Comparison of ENCODE assay signal across 22 cellular contexts in genomic region chr5:76595755-76596481, GRCh38. TPM values are rescaled to one million over a fixed set of nuclear protein-coding genes. Genes with fewer than 3 reads are reported as not detected.
"Had no signal": no experiment of that assay in that cellular context is flagged by ENCODE, and none has a peak within 500 bp of the region (broad histone marks: within the 10 kb centered on the region; RNA-seq: fewer than 3 reads in every experiment).

No MANE protein-coding gene starts in this region.

- H2AFZ ChIP-seq: parathyroid adenoma had no signal

- H3K9me3 ChIP-seq: colonic mucosa, esophagus muscularis mucosa, tibial artery had no signal

- H3K79me2 ChIP-seq: parathyroid adenoma had no signal

- H3K9me3 Mint-ChIP-seq: activated naive CD4-positive, alpha-beta T cell treated with anti-CD3 and anti-CD28 coated beads, Interleukin-2, amount 50 U/mL, for 72 hours; WTC11 had no signal

- H3K9ac ChIP-seq: parathyroid adenoma had no signal

- ATAC-seq: activated naive CD4-positive, alpha-beta T cell treated with anti-CD3 and anti-CD28 coated beads, Interleukin-2, amount 50 U/mL, for 72 hours; right cardiac atrium; stimulated activated naive CD8-positive, alpha-beta T cell treated with anti-CD3 and anti-CD28 coated beads, Interleukin-15, Interleukin-2, amounts not matched to agents 100 U/mL and 50 U/mL, for 24 hours; WTC11 had no signal

- H3K4me3 Mint-ChIP-seq: WTC11 had no signal

- H3K27me3 ChIP-seq: brain microvascular endothelial cell, colonic mucosa, esophagus muscularis mucosa had no signal

- H3K27ac Mint-ChIP-seq: WTC11 had no signal

- H3K4me1 ChIP-seq: colonic mucosa, esophagus muscularis mucosa, parathyroid adenoma, tibial artery had no signal

- H3K27ac ChIP-seq: brain microvascular endothelial cell, colonic mucosa, dorsolateral prefrontal cortex, esophagus muscularis mucosa, parathyroid adenoma, tibial artery had no signal

- H3K4me3 ChIP-seq: colonic mucosa, dorsolateral prefrontal cortex, esophagus muscularis mucosa, tibial artery had no signal

- DNase-seq: activated CD4-positive, alpha-beta T cell treated with anti-CD3 and anti-CD28 coated beads, Interleukin-2, amount 50 U/mL, for 48 hours; activated gamma-delta T cell; aorta; brain microvascular endothelial cell; central memory CD4-positive, alpha-beta T cell; colonic mucosa; dorsolateral prefrontal cortex; hypothalamus; midbrain; nucleus accumbens; right cardiac atrium; stimulated activated CD4-positive, alpha-beta T cell treated with anti-CD3 and anti-CD28 coated beads, Interleukin-4, amount 100 ng/mL, for 24 hours; stimulated activated naive CD8-positive, alpha-beta T cell treated with anti-CD3 and anti-CD28 coated beads, Interleukin-15, Interleukin-2, amounts not matched to agents 100 U/mL and 50 U/mL, for 24 hours; T1000; tibial artery had no signal

- H3K36me3 ChIP-seq: brain microvascular endothelial cell, colonic mucosa, esophagus muscularis mucosa, tibial artery had no signal

RNA-seq across cellular contexts. Expression of gene F2RL2, which starts 27.3 kb away (rescaled TPM):
- total RNA-seq: activated naive CD4-positive, alpha-beta T cell treated with anti-CD3 and anti-CD28 coated beads, Interleukin-2, amount 50 U/mL, for 72 hours; T-helper 1 cell treated with Interleukin-12 subunit alpha and Interleukin-12 subunit beta and Interleukin-4 antibody, amounts not matched to agents 30 ng/mL and 1 ng/mL, for 36 hours; ureter; WTC11 had no signal
- polyA plus RNA-seq: neural cell had no signal
